ENCODE assay signal across 12 cellular contexts in the genomic region with DNA sequence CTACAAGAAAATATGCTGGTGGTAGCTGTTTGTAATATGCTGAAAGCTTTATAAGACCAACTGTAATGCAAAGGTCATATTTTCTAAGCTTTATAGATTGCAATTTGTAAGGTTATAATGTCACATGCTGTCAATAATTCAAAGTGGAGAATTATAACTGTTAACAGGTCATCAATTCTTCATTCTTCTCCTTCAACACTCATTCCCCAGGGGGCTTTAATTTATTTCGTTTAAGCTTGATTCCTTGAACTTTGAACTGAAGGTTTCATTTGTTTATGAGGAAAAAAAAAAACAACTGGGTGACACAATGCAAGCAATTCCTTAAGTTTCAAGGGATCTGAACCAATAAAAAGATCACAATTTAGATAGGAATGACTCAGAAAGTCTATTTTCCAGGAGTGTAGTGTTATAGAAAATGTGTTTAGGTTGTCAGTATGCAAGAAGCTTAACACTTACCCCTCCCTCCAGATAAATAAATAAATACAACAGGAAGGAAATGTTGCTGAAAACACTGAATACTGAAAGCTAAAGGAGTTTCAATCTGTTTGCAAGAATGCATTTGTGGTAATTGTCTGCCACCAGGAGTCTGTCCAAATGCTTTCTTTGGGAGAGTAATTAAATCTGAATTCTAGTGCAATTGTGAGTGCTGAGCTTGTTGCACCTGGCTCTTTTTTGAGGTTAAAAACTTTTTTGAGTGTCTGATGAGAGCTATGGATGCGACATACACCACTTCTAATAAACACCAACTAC.
DNase-seq lines count a peak whose midpoint lies in the region; ATAC-seq and TF ChIP-seq lines count a peak whose summit lies in the region.
"Had no signal": no experiment of that assay in that cellular context is flagged by ENCODE, and none has a peak within 500 bp of the region (broad histone marks: within the 10 kb centered on the region; RNA-seq: fewer than 3 reads in every experiment).

No MANE protein-coding gene starts in this region.

- no peak for TF ChIP-seq POLR2A in thyroid gland (IDR thresholded peaks at IDR 0.05)

- no peak overlapping the region for H2AFZ ChIP-seq in SK-N-SH (ENCODE audit: low read depth)
- no peak overlapping the region for H2AFZ ChIP-seq in GM23338

- H3K9ac ChIP-seq in SK-N-SH = no peak overlapping the region

- no peak for TF ChIP-seq CTCF in SK-N-SH (IDR thresholded peaks at IDR 0.05)
- peak in 1 of 2 experiments; percentile 28; a peak in 1 of 4 replicates for TF ChIP-seq CTCF in GM23338 (conservative IDR thresholded peaks at IDR 0.05; ENCODE audit: low read depth in 2 of 2)
- peak in 4 of 6 experiments; percentile 30 to 71 (median 53) for TF ChIP-seq CTCF in thyroid gland (IDR thresholded peaks at IDR 0.05)

- TF ChIP-seq RAD21 in SK-N-SH (IDR thresholded peaks at IDR 0.05; ENCODE audit: low read length) = peak; percentile 59

- H3K4me1 Mint-ChIP-seq in GM23338 = peaks cover 19% of the 10 kb centered on the region

- no peak overlapping the region for H3K4me3 Mint-ChIP-seq in GM23338

- no peaks in the 10 kb centered on the region for H3K36me3 Mint-ChIP-seq in GM23338 (ENCODE audit: low read depth)

- POLR2A ChIA-PET in SK-N-SH (lab: Yijun Ruan, JAX) = no interaction called here

- intact Hi-C loops in thyroid gland (cut with DNase I) = no loop called here

- H3K4me1 ChIP-seq in SK-N-SH (ENCODE audit: control insufficient read depth in 1 of 2, insufficient read depth in 2 of 2, low read depth in 1 of 2, low read length in 1 of 2) (peaks cover 0 to 5% of the 10 kb centered on the region in 2 experiments; a peak in 3 of 4 replicates), GM23338 (ENCODE audit: insufficient read depth) (peaks cover 16% of the 10 kb centered on the region; the same call in 1 of the 2 replicates), thyroid gland (peaks cover 29 to 31% of the 10 kb centered on the region in 2 donors)
- H3K4me1 ChIP-seq: adrenal gland, upper lobe of right lung had no signal

- 0 out of 2 replicates have a peak overlapping the region, but pooled peaks have one; percentile 18 for H3K27ac Mint-ChIP-seq in GM23338

- no peaks in the 10 kb centered on the region for H3K79me2 ChIP-seq in SK-N-SH (ENCODE audit: insufficient read depth)
- H3K79me2 ChIP-seq in GM23338 (replicated peaks; ENCODE audit: insufficient read depth) = no peaks in the 10 kb centered on the region

- H3K9me3 Mint-ChIP-seq in GM23338 = no peaks in the 10 kb centered on the region

- no peaks in the 10 kb centered on the region for H3K36me3 ChIP-seq in SK-N-SH (replicated peaks in 1 of 2; ENCODE audit: control insufficient read depth in 1 of 2, insufficient read depth in 2 of 2, low read length in 1 of 2)
- H3K36me3 ChIP-seq in GM23338 (ENCODE audit: insufficient read depth) = no peaks in the 10 kb centered on the region
- no peaks in the 10 kb centered on the region for H3K36me3 ChIP-seq in thyroid gland
- H3K36me3 ChIP-seq: adrenal gland, upper lobe of right lung had no signal

- no peaks in the 10 kb centered on the region for H4K20me1 ChIP-seq in SK-N-SH (ENCODE audit: insufficient read depth)
- H4K20me1 ChIP-seq in GM23338 (replicated peaks; ENCODE audit: insufficient read depth) = no peaks in the 10 kb centered on the region

- H3K4me2 ChIP-seq in SK-N-SH = no peak overlapping the region
- peak overlapping the region; percentile 23; the same call in 1 of the 2 replicates for H3K4me2 ChIP-seq in GM23338

- H3K27me3 ChIP-seq in SK-N-SH (ENCODE audit: insufficient read depth) (no peaks in the 10 kb centered on the region), GM23338 (ENCODE audit: insufficient read depth) (no peaks in the 10 kb centered on the region), thyroid gland (no peaks in the 10 kb centered on the region)
- H3K27me3 ChIP-seq: adrenal gland, upper lobe of right lung had no signal

- H3K9me2 ChIP-seq in SK-N-SH (no peaks in the 10 kb centered on the region), GM23338 (ENCODE audit: insufficient read depth) (no peaks in the 10 kb centered on the region)

- H3F3A ChIP-seq in SK-N-SH (replicated peaks; ENCODE audit: insufficient read depth) = no peaks in the 10 kb centered on the region
- H3F3A ChIP-seq in GM23338 (replicated peaks; ENCODE audit: low read depth) = no peaks in the 10 kb centered on the region

- H3K9me3 ChIP-seq in SK-N-SH (no peaks in the 10 kb centered on the region), thyroid gland (no peaks in the 10 kb centered on the region)
- H3K9me3 ChIP-seq: adrenal gland, upper lobe of right lung had no signal

- H3K27me3 Mint-ChIP-seq in GM23338 (ENCODE audit: insufficient read depth, low read depth, poor library complexity) = no peaks in the 10 kb centered on the region

- DNase-seq in SK-N-SH = no peak
- no peak for DNase-seq in GM23338 (ENCODE audit: low spot score)
- peak in 1 of 2 donors; percentile 9 for DNase-seq in thyroid gland
- no peak for DNase-seq in putamen (ENCODE audit: low spot score)
- DNase-seq in HCEC 1CT = no peak
- DNase-seq in NCI-H2171 (lab: John Stamatoyannopoulos, UW) = no peak
- DNase-seq: adrenal gland, upper lobe of right lung had no signal

- WGBS in SK-N-SH (ENCODE audit: low lambda C conversion rate) = 16% methylated on average over 2 of the region's 2 CpGs
- WGBS in thyroid gland, 2 donors = 22 to 27% methylated on average over 2 of the region's 2 CpGs

- ATAC-seq in SK-N-SH treated with all-trans-retinoic acid at 6 μM for 48 hours (no peak), GM23338 (no peak), HG03432 (IDR thresholded peaks at IDR 0.05; ENCODE audit: unreplicated experiment) (peak; percentile 80)
- ATAC-seq: Right ventricle myocardium inferior, upper lobe of right lung had no signal

- H3K27ac ChIP-seq in SK-N-SH (ENCODE audit: low read depth in 2 of 2, low read length in 1 of 2) (peak overlapping the region in 1 of 2 experiments; percentile 40; a peak in 1 of 4 replicates), GM23338 (ENCODE audit: low read depth) (no peak overlapping the region), thyroid gland (peak overlapping the region in 2 of 3 donors; percentile 68 to 79)
- H3K27ac ChIP-seq: 22Rv1, adrenal gland, upper lobe of right lung had no signal

- CTCF ChIA-PET in SK-N-SH (lab: Yijun Ruan, JAX) = interaction anchor here (0.7 to 1.7 kb wide), 9 partner anchors 10 to 356 kb away, joined by 3 to 7 read pairs (median 4); no protein-coding TSS in a partner anchor

- H3K4me3 ChIP-seq in SK-N-SH (ENCODE audit: low read depth in 2 of 2, low read length in 1 of 2) (no peak overlapping the region), GM23338 (no peak overlapping the region), thyroid gland (replicated peaks in 1 of 3) (no peak overlapping the region)
- H3K4me3 ChIP-seq: adrenal gland, upper lobe of right lung had no signal

- no peak for TF ChIP-seq EP300 in SK-N-SH (IDR thresholded peaks at IDR 0.05; ENCODE audit: borderline replicate concordance in 1 of 2, low read depth in 1 of 2, low read length in 1 of 2)

TF ChIP-seq in SK-N-SH, 30 proteins besides CTCF, POLR2A, EP300 and RAD21:
- TF ChIP-seq ELF1 (IDR thresholded peaks at IDR 0.05) (no peak), FOXJ3 (CRISPR knock-in tag; IDR thresholded peaks at IDR 0.05) (no peak), FOSL2 (IDR thresholded peaks at IDR 0.05; ENCODE audit: borderline replicate concordance, low read depth) (no peak), SMC3 (IDR thresholded peaks at IDR 0.05; ENCODE audit: low read depth, low read length) (peak; percentile 23; the same call in 1 of the 2 replicates), CHD2 (IDR thresholded peaks at IDR 0.05; ENCODE audit: low read length, partially characterized antibody) (no peak)
TF ChIP-seq in SK-N-SH: peak in this region for 1.

TF ChIP-seq in SK-N-SH treated with all-trans-retinoic acid at 6 μM for 48 hours, 23 proteins besides CTCF, POLR2A, EP300 and RAD21:
- TF ChIP-seq TCF4 (CRISPR knock-in tag; IDR thresholded peaks at IDR 0.05; ENCODE audit: borderline replicate concordance) (no peak), ZNF565 (CRISPR knock-in tag; conservative IDR thresholded peaks at IDR 0.05; ENCODE audit: low read depth) (no peak), GLIS3 (CRISPR knock-in tag; IDR thresholded peaks at IDR 0.05) (no peak), CSRNP3 (CRISPR knock-in tag; IDR thresholded peaks at IDR 0.05) (no peak), TOX (CRISPR knock-in tag; IDR thresholded peaks at IDR 0.05; ENCODE audit: borderline replicate concordance) (no peak)

TF ChIP-seq in GM23338, 12 proteins besides CTCF, POLR2A, EP300 and RAD21:
- TF ChIP-seq JUNB (IDR thresholded peaks at IDR 0.05; ENCODE audit: unreplicated experiment) (no peak), NANOG (IDR thresholded peaks at IDR 0.05; ENCODE audit: borderline replicate concordance) (no peak), REST (IDR thresholded peaks at IDR 0.05; ENCODE audit: unreplicated experiment) (no peak)
